ENCODE assay signal across 1 cellular context in the genomic region with DNA sequence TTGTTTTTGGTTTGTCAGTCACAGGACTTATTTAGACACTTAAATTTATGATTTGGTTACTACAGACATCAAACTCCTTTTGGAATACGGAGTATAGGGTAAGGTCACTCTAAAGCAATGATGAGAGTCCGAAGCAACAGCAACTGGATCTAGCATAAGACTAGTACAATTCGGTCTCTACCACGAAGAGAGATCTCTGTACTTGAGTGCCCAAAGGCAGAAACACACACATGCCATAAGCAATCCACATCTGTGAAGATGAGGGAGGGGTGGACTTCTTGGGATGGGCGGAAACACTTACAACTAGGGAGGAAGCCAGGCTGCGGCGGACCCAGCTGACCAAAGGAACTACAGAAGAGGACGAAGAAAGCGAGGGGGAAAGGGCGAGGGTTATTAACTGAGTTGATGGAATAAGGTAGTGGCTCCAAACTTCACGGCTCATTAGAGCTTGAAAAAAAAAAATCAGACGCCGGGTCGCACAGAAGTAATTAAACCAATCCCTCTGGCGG.
TF ChIP-seq lines count a peak whose summit lies in the region.

No MANE protein-coding gene starts in this region.

TF ChIP-seq in HEK293, 187 proteins besides CTCF, POLR2A, EP300 and RAD21 (continued from another document and continues in another):
- TF ChIP-seq, protein P1, sequence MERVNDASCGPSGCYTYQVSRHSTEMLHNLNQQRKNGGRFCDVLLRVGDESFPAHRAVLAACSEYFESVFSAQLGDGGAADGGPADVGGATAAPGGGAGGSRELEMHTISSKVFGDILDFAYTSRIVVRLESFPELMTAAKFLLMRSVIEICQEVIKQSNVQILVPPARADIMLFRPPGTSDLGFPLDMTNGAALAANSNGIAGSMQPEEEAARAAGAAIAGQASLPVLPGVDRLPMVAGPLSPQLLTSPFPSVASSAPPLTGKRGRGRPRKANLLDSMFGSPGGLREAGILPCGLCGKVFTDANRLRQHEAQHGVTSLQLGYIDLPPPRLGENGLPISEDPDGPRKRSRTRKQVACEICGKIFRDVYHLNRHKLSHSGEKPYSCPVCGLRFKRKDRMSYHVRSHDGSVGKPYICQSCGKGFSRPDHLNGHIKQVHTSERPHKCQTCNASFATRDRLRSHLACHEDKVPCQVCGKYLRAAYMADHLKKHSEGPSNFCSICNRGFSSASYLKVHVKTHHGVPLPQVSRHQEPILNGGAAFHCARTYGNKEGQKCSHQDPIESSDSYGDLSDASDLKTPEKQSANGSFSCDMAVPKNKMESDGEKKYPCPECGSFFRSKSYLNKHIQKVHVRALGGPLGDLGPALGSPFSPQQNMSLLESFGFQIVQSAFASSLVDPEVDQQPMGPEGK (tag by site-specific recombination; IDR thresholded peaks at IDR 0.05): peak; percentile 35; the same call in 1 of the 2 replicates
- TF ChIP-seq ZNF785 (tag by site-specific recombination; IDR thresholded peaks at IDR 0.05): no peak
- no peak for TF ChIP-seq SP2 (tag by site-specific recombination; IDR thresholded peaks at IDR 0.05)
- TF ChIP-seq, protein P2, sequence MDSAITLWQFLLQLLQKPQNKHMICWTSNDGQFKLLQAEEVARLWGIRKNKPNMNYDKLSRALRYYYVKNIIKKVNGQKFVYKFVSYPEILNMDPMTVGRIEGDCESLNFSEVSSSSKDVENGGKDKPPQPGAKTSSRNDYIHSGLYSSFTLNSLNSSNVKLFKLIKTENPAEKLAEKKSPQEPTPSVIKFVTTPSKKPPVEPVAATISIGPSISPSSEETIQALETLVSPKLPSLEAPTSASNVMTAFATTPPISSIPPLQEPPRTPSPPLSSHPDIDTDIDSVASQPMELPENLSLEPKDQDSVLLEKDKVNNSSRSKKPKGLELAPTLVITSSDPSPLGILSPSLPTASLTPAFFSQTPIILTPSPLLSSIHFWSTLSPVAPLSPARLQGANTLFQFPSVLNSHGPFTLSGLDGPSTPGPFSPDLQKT (IDR thresholded peaks at IDR 0.05; ENCODE audit: borderline replicate concordance, low read depth, low read length): no peak
- TF ChIP-seq ZFP37 (tag by site-specific recombination; IDR thresholded peaks at IDR 0.05): no peak
- TF ChIP-seq PRDM1 (tag by site-specific recombination; IDR thresholded peaks at IDR 0.05): no peak
- TF ChIP-seq SALL2 (tag by site-specific recombination; IDR thresholded peaks at IDR 0.05; ENCODE audit: borderline replicate concordance): no peak
- no peak for TF ChIP-seq KLF16 (tag by site-specific recombination; IDR thresholded peaks at IDR 0.05)
- TF ChIP-seq HOXD13 (CRISPR knock-in tag; IDR thresholded peaks at IDR 0.05; ENCODE audit: borderline replicate concordance): no peak
- TF ChIP-seq, protein P3, sequence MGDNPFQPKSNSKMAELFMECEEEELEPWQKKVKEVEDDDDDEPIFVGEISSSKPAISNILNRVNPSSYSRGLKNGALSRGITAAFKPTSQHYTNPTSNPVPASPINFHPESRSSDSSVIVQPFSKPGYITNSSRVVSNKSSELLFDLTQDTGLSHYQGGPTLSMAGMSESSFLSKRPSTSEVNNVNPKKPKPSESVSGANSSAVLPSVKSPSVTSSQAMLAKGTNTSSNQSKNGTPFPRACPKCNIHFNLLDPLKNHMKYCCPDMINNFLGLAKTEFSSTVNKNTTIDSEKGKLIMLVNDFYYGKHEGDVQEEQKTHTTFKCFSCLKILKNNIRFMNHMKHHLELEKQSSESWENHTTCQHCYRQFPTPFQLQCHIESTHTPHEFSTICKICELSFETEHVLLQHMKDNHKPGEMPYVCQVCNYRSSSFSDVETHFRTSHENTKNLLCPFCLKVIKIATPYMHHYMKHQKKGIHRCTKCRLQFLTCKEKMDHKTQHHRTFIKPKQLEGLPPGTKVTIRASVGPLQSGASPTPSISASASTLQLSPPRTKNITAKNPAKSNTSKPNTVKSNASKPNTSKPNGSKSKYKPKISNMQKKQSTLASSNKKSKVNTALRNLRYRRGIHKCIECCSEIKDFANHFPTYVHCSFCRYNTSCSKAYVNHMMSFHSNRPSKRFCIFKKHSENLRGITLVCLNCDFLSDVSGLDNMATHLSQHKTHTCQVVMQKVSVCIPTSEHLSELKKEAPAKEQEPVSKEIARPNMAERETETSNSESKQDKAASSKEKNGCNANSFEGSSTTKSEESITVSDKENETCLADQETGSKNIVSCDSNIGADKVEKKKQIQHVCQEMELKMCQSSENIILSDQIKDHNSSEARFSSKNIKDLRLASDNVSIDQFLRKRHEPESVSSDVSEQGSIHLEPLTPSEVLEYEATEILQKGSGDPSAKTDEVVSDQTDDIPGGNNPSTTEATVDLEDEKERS (tag by site-specific recombination; IDR thresholded peaks at IDR 0.05): no peak
- TF ChIP-seq RBAK (tag by site-specific recombination; IDR thresholded peaks at IDR 0.05): no peak
- TF ChIP-seq ZNF184 (tag by site-specific recombination; IDR thresholded peaks at IDR 0.05): no peak
- no peak for TF ChIP-seq ZNF174 (tag by site-specific recombination; IDR thresholded peaks at IDR 0.05)
- no peak for TF ChIP-seq ZNF37A (tag by site-specific recombination; IDR thresholded peaks at IDR 0.05)
- no peak for TF ChIP-seq ZNF48 (tag by site-specific recombination; IDR thresholded peaks at IDR 0.05)
- TF ChIP-seq, protein P4, sequence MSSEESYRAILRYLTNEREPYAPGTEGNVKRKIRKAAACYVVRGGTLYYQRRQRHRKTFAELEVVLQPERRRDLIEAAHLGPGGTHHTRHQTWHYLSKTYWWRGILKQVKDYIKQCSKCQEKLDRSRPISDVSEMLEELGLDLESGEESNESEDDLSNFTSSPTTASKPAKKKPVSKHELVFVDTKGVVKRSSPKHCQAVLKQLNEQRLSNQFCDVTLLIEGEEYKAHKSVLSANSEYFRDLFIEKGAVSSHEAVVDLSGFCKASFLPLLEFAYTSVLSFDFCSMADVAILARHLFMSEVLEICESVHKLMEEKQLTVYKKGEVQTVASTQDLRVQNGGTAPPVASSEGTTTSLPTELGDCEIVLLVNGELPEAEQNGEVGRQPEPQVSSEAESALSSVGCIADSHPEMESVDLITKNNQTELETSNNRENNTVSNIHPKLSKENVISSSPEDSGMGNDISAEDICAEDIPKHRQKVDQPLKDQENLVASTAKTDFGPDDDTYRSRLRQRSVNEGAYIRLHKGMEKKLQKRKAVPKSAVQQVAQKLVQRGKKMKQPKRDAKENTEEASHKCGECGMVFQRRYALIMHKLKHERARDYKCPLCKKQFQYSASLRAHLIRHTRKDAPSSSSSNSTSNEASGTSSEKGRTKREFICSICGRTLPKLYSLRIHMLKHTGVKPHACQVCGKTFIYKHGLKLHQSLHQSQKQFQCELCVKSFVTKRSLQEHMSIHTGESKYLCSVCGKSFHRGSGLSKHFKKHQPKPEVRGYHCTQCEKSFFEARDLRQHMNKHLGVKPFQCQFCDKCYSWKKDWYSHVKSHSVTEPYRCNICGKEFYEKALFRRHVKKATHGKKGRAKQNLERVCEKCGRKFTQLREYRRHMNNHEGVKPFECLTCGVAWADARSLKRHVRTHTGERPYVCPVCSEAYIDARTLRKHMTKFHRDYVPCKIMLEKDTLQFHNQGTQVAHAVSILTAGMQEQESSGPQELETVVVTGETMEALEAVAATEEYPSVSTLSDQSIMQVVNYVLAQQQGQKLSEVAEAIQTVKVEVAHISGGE (tag by site-specific recombination; conservative IDR thresholded peaks at IDR 0.05; ENCODE audit: low read depth): peak; percentile 91
- no peak for TF ChIP-seq ZNF561 (tag by site-specific recombination; IDR thresholded peaks at IDR 0.05; ENCODE audit: borderline replicate concordance)
- no peak for TF ChIP-seq YY1 (tag by site-specific recombination; IDR thresholded peaks at IDR 0.05)
- TF ChIP-seq, protein P5, sequence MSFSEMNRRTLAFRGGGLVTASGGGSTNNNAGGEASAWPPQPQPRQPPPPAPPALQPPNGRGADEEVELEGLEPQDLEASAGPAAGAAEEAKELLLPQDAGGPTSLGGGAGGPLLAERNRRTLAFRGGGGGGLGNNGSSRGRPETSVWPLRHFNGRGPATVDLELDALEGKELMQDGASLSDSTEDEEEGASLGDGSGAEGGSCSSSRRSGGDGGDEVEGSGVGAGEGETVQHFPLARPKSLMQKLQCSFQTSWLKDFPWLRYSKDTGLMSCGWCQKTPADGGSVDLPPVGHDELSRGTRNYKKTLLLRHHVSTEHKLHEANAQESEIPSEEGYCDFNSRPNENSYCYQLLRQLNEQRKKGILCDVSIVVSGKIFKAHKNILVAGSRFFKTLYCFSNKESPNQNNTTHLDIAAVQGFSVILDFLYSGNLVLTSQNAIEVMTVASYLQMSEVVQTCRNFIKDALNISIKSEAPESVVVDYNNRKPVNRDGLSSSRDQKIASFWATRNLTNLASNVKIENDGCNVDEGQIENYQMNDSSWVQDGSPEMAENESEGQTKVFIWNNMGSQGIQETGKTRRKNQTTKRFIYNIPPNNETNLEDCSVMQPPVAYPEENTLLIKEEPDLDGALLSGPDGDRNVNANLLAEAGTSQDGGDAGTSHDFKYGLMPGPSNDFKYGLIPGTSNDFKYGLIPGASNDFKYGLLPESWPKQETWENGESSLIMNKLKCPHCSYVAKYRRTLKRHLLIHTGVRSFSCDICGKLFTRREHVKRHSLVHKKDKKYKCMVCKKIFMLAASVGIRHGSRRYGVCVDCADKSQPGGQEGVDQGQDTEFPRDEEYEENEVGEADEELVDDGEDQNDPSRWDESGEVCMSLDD (tag by site-specific recombination; IDR thresholded peaks at IDR 0.05): no peak
- TF ChIP-seq GLI2 (tag by site-specific recombination; IDR thresholded peaks at IDR 0.05; ENCODE audit: borderline replicate concordance, low read depth): no peak
- TF ChIP-seq ZNF138 (tag by site-specific recombination; IDR thresholded peaks at IDR 0.05; ENCODE audit: borderline replicate concordance): no peak
- peak; percentile 24; the same call in 1 of the 2 replicates for TF ChIP-seq SP7 (tag by site-specific recombination; IDR thresholded peaks at IDR 0.05)
- TF ChIP-seq, protein P6, sequence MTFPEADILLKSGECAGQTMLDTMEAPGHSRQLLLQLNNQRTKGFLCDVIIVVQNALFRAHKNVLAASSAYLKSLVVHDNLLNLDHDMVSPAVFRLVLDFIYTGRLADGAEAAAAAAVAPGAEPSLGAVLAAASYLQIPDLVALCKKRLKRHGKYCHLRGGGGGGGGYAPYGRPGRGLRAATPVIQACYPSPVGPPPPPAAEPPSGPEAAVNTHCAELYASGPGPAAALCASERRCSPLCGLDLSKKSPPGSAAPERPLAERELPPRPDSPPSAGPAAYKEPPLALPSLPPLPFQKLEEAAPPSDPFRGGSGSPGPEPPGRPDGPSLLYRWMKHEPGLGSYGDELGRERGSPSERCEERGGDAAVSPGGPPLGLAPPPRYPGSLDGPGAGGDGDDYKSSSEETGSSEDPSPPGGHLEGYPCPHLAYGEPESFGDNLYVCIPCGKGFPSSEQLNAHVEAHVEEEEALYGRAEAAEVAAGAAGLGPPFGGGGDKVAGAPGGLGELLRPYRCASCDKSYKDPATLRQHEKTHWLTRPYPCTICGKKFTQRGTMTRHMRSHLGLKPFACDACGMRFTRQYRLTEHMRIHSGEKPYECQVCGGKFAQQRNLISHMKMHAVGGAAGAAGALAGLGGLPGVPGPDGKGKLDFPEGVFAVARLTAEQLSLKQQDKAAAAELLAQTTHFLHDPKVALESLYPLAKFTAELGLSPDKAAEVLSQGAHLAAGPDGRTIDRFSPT (tag by site-specific recombination; IDR thresholded peaks at IDR 0.05): no peak
- TF ChIP-seq KLF10 (tag by site-specific recombination; IDR thresholded peaks at IDR 0.05): no peak
- TF ChIP-seq ZFP3 (tag by site-specific recombination; IDR thresholded peaks at IDR 0.05; ENCODE audit: low read depth): no peak
- TF ChIP-seq, protein P7, sequence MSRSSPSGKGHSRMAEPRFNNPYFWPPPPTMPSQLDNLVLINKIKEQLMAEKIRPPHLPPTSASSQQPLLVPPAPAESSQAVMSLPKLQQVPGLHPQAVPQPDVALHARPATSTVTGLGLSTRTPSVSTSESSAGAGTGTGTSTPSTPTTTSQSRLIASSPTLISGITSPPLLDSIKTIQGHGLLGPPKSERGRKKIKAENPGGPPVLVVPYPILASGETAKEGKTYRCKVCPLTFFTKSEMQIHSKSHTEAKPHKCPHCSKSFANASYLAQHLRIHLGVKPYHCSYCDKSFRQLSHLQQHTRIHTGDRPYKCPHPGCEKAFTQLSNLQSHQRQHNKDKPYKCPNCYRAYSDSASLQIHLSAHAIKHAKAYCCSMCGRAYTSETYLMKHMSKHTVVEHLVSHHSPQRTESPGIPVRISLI (tag by site-specific recombination; IDR thresholded peaks at IDR 0.05): peak; percentile 43; the same call in 1 of the 2 replicates
- TF ChIP-seq ZBTB17 (tag by site-specific recombination; IDR thresholded peaks at IDR 0.05): 0 out of 2 replicates have a peak, but pooled peaks have one; percentile 29
- TF ChIP-seq ZNF433 (tag by site-specific recombination; IDR thresholded peaks at IDR 0.05; ENCODE audit: low read depth): no peak
- no peak for TF ChIP-seq ZNF660 (tag by site-specific recombination; IDR thresholded peaks at IDR 0.05)
- no peak for TF ChIP-seq KLF1 (tag by site-specific recombination; IDR thresholded peaks at IDR 0.05)
- TF ChIP-seq ZNF248 (tag by site-specific recombination; IDR thresholded peaks at IDR 0.05): no peak
- TF ChIP-seq, protein P8, sequence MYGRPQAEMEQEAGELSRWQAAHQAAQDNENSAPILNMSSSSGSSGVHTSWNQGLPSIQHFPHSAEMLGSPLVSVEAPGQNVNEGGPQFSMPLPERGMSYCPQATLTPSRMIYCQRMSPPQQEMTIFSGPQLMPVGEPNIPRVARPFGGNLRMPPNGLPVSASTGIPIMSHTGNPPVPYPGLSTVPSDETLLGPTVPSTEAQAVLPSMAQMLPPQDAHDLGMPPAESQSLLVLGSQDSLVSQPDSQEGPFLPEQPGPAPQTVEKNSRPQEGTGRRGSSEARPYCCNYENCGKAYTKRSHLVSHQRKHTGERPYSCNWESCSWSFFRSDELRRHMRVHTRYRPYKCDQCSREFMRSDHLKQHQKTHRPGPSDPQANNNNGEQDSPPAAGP (tag by site-specific recombination; IDR thresholded peaks at IDR 0.05): no peak
- peak; percentile 20; the same call in 1 of the 2 replicates for TF ChIP-seq SP3 (tag by site-specific recombination; IDR thresholded peaks at IDR 0.05)
- TF ChIP-seq WT1 (tag by site-specific recombination; IDR thresholded peaks at IDR 0.05): no peak
- no peak for TF ChIP-seq ZSCAN30 (tag by site-specific recombination; IDR thresholded peaks at IDR 0.05)
- no peak for TF ChIP-seq MZF1 (tag by site-specific recombination; IDR thresholded peaks at IDR 0.05; ENCODE audit: borderline replicate concordance)
- TF ChIP-seq ZNF350 (tag by site-specific recombination; IDR thresholded peaks at IDR 0.05): no peak
- TF ChIP-seq ZSCAN16 (tag by site-specific recombination; IDR thresholded peaks at IDR 0.05): no peak
- no peak for TF ChIP-seq ZNF211 (tag by site-specific recombination; IDR thresholded peaks at IDR 0.05; ENCODE audit: low read depth)
- TF ChIP-seq, protein P9, sequence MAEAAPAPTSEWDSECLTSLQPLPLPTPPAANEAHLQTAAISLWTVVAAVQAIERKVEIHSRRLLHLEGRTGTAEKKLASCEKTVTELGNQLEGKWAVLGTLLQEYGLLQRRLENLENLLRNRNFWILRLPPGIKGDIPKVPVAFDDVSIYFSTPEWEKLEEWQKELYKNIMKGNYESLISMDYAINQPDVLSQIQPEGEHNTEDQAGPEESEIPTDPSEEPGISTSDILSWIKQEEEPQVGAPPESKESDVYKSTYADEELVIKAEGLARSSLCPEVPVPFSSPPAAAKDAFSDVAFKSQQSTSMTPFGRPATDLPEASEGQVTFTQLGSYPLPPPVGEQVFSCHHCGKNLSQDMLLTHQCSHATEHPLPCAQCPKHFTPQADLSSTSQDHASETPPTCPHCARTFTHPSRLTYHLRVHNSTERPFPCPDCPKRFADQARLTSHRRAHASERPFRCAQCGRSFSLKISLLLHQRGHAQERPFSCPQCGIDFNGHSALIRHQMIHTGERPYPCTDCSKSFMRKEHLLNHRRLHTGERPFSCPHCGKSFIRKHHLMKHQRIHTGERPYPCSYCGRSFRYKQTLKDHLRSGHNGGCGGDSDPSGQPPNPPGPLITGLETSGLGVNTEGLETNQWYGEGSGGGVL (tag by site-specific recombination; IDR thresholded peaks at IDR 0.05): peak; percentile 40
- no peak for TF ChIP-seq ZIC2 (tag by site-specific recombination; IDR thresholded peaks at IDR 0.05)
